8 cellular contexts compared by ENCODE assay signal in the genomic region with DNA sequence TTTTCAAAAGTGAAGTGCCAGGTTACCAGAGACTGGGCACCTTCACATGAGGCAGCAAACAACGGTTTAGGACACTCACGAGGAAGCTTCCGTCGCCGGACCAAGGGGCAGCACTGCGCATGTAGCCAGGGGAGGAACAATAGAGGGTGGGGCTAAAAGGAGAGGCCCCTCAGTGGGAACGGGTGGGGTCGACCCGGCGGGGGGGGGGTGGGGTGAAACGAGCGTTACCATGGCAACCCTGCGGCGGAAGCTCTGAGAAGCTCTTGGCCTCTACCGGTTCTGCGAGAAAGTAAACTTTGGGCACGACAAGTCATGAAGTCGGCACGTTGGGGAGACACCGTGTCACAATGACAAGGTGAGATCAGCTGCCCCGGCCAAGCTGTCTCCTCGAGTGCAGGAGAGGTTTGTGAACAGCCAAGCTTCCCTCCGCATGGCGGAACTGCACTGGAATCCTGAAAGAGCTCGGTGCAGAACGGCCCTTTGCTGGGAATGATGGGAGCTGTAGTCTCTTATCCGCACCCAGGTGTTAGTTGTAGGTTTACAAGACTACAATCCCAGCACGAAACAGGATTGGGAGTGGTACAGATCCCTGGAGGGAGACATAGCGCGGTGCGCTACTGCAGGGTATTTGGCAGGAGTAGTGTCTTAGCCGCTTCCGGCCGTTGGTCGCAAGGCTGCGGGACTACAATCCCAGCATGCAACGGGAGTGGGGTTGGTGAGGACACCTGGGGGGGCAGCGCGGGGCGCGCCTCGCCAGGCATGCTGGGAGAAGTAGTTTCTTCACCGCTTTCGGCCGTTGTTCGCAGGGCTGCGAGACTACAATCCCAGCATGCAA.
A peak's percentile ranks its signal among the peaks of the same experiment; 100 is the strongest.
DNase-seq lines count a peak whose midpoint lies in the region; ATAC-seq and TF ChIP-seq lines count a peak whose summit lies in the region.

No MANE protein-coding gene starts in this region.

- H2BK20ac ChIP-seq in H9 (ENCODE audit: low read depth, low read length, poor library complexity, severe bottlenecking): no peak overlapping the region

- peak overlapping the region; percentile 92 to 94 for H3K4me3 Mint-ChIP-seq in activated T-cell treated with anti-CD3 and anti-CD28 coated beads, Interleukin-2, amount 50 U/mL, for 72 hours
- no peak overlapping the region; a peak in 1 of 5 replicates for H3K4me3 Mint-ChIP-seq in H9

- H2BK5ac ChIP-seq in H9 (ENCODE audit: insufficient read length, low read length): no peak overlapping the region

- H3K79me2 ChIP-seq in H9 (ENCODE audit: insufficient read depth, low read length): no peaks in the 10 kb centered on the region

- H4K91ac ChIP-seq in H9 (ENCODE audit: insufficient read length, low read depth, low read length): no peak overlapping the region

- no peak overlapping the region for H3K4me2 ChIP-seq in H9 (ENCODE audit: insufficient read depth, insufficient read length, low read length)

- H3K4me3 ChIP-seq in skeletal muscle cell (ENCODE audit: low read depth, low read length) (peak overlapping the region; percentile 16), vagina (peak overlapping the region; percentile 21 to 71)

- no peak overlapping the region for H2BK15ac ChIP-seq in H9 (ENCODE audit: low read depth, low read length)

- H3K14ac ChIP-seq in H9 (ENCODE audit: insufficient read depth, low read length): no peak overlapping the region

- H3K36me3 Mint-ChIP-seq in activated T-cell treated with anti-CD3 and anti-CD28 coated beads, Interleukin-2, amount 50 U/mL, for 72 hours (ENCODE audit: insufficient read depth in 2 of 2): peaks cover 16 to 21% of the 10 kb centered on the region in 2 donors
- H3K36me3 Mint-ChIP-seq in H9 (ENCODE audit: insufficient read depth in 1 of 3, low read depth in 3 of 3): peaks cover 14 to 29% (median 21%) of the 10 kb centered on the region in 3 experiments; a peak in 6 of 7 replicates

- TF ChIP-seq POLR2A in vagina (IDR thresholded peaks at IDR 0.05): no peak

- H3K27me3 ChIP-seq in vagina (no peaks in the 10 kb centered on the region), H9 (ENCODE audit: insufficient read depth, low read length) (no peaks in the 10 kb centered on the region)

- no peak overlapping the region for H3K9ac ChIP-seq in H9 (ENCODE audit: extremely low read depth, insufficient read length, low read length)

- H3K4me1 Mint-ChIP-seq in activated T-cell treated with anti-CD3 and anti-CD28 coated beads, Interleukin-2, amount 50 U/mL, for 72 hours (ENCODE audit: low read depth): peaks cover 21% of the 10 kb centered on the region
- no peaks in the 10 kb centered on the region for H3K4me1 Mint-ChIP-seq in H9

- no peaks in the 10 kb centered on the region for H4K20me1 ChIP-seq in H9 (ENCODE audit: control insufficient read depth, insufficient read depth, insufficient read length)

- peak; percentile 75 for ATAC-seq in GM18868 (IDR thresholded peaks at IDR 0.05; ENCODE audit: unreplicated experiment)
- peak; percentile 96 to 97 for ATAC-seq in activated T-cell treated with anti-CD3 and anti-CD28 coated beads, Interleukin-2, amount 50 U/mL, for 72 hours (replicated peaks in 1 of 2)
- no peak for ATAC-seq in GM21360 (IDR thresholded peaks at IDR 0.05; ENCODE audit: unreplicated experiment)

- no peak overlapping the region for H3K56ac ChIP-seq in H9 (ENCODE audit: insufficient read length, low read depth, low read length)

- intact Hi-C loops in vagina (cut with DNase I): no loop called here

- H3K36me3 ChIP-seq in vagina: no peaks in the 10 kb centered on the region

- H3K4me1 ChIP-seq in vagina (peaks cover 14% of the 10 kb centered on the region), H9 (ENCODE audit: insufficient read depth, low read length) (no peaks in the 10 kb centered on the region)

- TF ChIP-seq CTCF in vagina (IDR thresholded peaks at IDR 0.05): no peak
- TF ChIP-seq CTCF in H9 (conservative IDR thresholded peaks at IDR 0.05): no peak

- H3K23ac ChIP-seq in H9 (ENCODE audit: insufficient read length, low read depth, low read length): no peak overlapping the region

- H3K27me3 Mint-ChIP-seq in activated T-cell treated with anti-CD3 and anti-CD28 coated beads, Interleukin-2, amount 50 U/mL, for 72 hours (ENCODE audit: low read depth): no peaks in the 10 kb centered on the region
- H3K27me3 Mint-ChIP-seq in H9 (ENCODE audit: low read depth): no peaks in the 10 kb centered on the region; the same call in 1 of the 2 replicates

- H3K27ac ChIP-seq in vagina: peak overlapping the region; percentile 88
- H3K27ac ChIP-seq in H9 (ENCODE audit: insufficient read length, low read depth, low read length): no peak overlapping the region

- DNase-seq in NCI-H82 treated with DMSO at 0.1 percent for 48 hours (lab: John Stamatoyannopoulos, UW; ENCODE audit: unreplicated experiment): peak; percentile 69
- peak; percentile 74 to 93 for DNase-seq in activated T-cell treated with anti-CD3 and anti-CD28 coated beads, Interleukin-2, amount 50 U/mL, for 72 hours
- peak; percentile 97 for DNase-seq in globus pallidus (ENCODE audit: low spot score)
- DNase-seq in skeletal muscle cell (ENCODE audit: low read depth): no peak
- DNase-seq in vagina (ENCODE audit: extremely low spot score in 2 of 2): no peak
- DNase-seq in H9: no peak

- H4K8ac ChIP-seq in H9 (replicated peaks; ENCODE audit: insufficient read length, low read depth, low read length): no peak overlapping the region

- H3K79me1 ChIP-seq in H9 (ENCODE audit: insufficient read depth, low read depth, low read length, poor library complexity, severe bottlenecking): no peaks in the 10 kb centered on the region

- no peaks in the 10 kb centered on the region for H3K23me2 ChIP-seq in H9 (ENCODE audit: insufficient read length, low read depth, low read length, poor library complexity, severe bottlenecking)

- H2BK12ac ChIP-seq in H9 (ENCODE audit: insufficient read length, low read depth, low read length): no peak overlapping the region

- H4K5ac ChIP-seq in H9 (ENCODE audit: insufficient read length, low read depth, low read length): no peak overlapping the region

- no peak overlapping the region for H2AFZ ChIP-seq in H9 (ENCODE audit: low read length)

- H2BK120ac ChIP-seq in H9 (ENCODE audit: low read depth, low read length, poor library complexity, severe bottlenecking): no peak overlapping the region

- peaks cover 10 to 12% of the 10 kb centered on the region in 2 donors for H3K9me3 Mint-ChIP-seq in activated T-cell treated with anti-CD3 and anti-CD28 coated beads, Interleukin-2, amount 50 U/mL, for 72 hours
- H3K9me3 Mint-ChIP-seq in H9: peaks cover 91 to 92% of the 10 kb centered on the region in 2 experiments

- H2AK5ac ChIP-seq in H9 (ENCODE audit: insufficient read length, low read length): no peak overlapping the region

- no peak overlapping the region for H3T11ph ChIP-seq in H9 (ENCODE audit: low read length)

- H3K18ac ChIP-seq in H9 (ENCODE audit: insufficient read length, low read depth, low read length): no peak overlapping the region

- peak overlapping the region; percentile 93 for H3K27ac Mint-ChIP-seq in activated T-cell treated with anti-CD3 and anti-CD28 coated beads, Interleukin-2, amount 50 U/mL, for 72 hours
- H3K27ac Mint-ChIP-seq in H9: no peak overlapping the region

- WGBS in H9 (ENCODE audit: extremely low coverage, insufficient read length, low lambda C conversion rate): no CpG with 5 or more reads among the region's 47 CpGs

- H3K4ac ChIP-seq in H9 (ENCODE audit: low read depth, low read length): no peak overlapping the region

- H3K9me3 ChIP-seq in vagina: no peaks in the 10 kb centered on the region
- H3K9me3 ChIP-seq in H9 (ENCODE audit: control insufficient read depth, low read depth, low read length): peaks cover 83% of the 10 kb centered on the region

Comparison
In these comparisons a context has a peak if more than half of its experiments do, and no peak if none do; other contexts are left out.
1. DNase-seq: peak in NCI-H82 treated with DMSO at 0.1 percent for 48 hours (single experiment), activated T-cell treated with anti-CD3 and anti-CD28 coated beads, Interleukin-2, amount 50 U/mL, for 72 hours (2 of 2) and globus pallidus (single experiment); none in skeletal muscle cell (single experiment), vagina (0 of 2) and H9 (single experiment).
2. H3K4me3 Mint-ChIP-seq: peak in activated T-cell treated with anti-CD3 and anti-CD28 coated beads, Interleukin-2, amount 50 U/mL, for 72 hours (2 of 2); none in H9 (0 of 2).